Comparison of ENCODE assay signal across 8 cellular contexts in the genomic region with DNA sequence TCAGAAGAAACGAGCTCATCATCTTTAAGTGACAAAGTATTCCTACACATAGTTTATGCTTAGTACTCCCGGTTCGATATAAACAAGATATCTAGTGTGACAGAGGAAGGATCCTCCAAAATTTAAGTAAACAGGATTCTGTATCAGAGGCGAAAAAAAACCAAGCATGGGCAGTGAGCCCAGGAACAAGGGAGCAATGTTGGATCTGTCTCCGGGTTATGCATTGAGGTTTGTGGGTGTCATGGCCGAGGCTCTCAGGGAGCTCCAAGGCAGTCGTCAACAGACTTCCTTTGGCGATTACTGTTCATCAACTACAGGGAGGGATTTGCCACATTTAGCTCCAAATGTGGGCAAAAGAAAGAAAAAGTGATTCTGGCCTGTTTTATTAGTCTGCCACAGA.
"Had no signal": no experiment of that assay in that cellular context is flagged by ENCODE, and none has a peak within 500 bp of the region (broad histone marks: within the 10 kb centered on the region; RNA-seq: fewer than 3 reads in every experiment).

No MANE protein-coding gene starts in this region.

- ATAC-seq: HCT116 had no signal

- H3K9me3 ChIP-seq: HAP-1 had no signal

- H3K4me1 Mint-ChIP-seq: IgD-negative memory B cell had no signal

- H3K27me3 Mint-ChIP-seq: IgD-negative memory B cell had no signal

- H2AFZ ChIP-seq: GM23248 had no signal

- H3K36me3 ChIP-seq: HAP-1 had no signal

- H3K27ac ChIP-seq: GM23248 had no signal

- H3K4me3 ChIP-seq: GM23248, HAP-1 had no signal

- H3K9ac ChIP-seq: GM23248 had no signal

- H3K4me3 Mint-ChIP-seq: HFFc6, IgD-negative memory B cell had no signal

- DNase-seq: GM23248, GOT3, H7, HFFc6, KBM-7 had no signal

- H3K36me3 Mint-ChIP-seq: IgD-negative memory B cell had no signal

- H3K4me1 ChIP-seq: HAP-1 had no signal

- H3K27ac Mint-ChIP-seq: HFFc6, IgD-negative memory B cell had no signal
